Comparison of ENCODE assay signal across 1 cellular context in the genomic region with DNA sequence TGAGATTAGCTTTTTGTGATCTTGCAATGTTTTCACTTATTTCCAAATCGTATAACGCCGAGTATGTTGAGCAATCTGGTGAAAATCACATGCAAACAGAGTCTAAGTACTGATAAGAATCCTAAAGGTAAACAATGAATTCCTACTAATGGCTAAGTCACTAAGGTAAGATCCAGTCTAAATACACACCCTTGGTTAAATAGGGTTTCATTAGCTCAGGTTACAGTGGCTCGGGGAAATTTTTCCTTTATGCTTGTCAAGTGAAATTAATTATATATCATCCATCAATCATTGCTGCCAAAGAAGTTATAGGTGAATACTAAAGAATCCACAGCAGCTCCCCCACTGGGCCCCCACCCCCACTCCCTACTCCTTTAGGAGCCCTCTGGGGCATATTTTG.
TF ChIP-seq lines count a peak whose summit lies in the region.

No MANE protein-coding gene starts in this region.

TF ChIP-seq in HepG2, 621 proteins besides CTCF, POLR2A, EP300 and RAD21 (continued from another document):
- TF ChIP-seq GATAD2A (CRISPR knock-in tag; IDR thresholded peaks at IDR 0.05) (0 out of 2 replicates have a peak, but pooled peaks have one; percentile 45), FOXA1 (IDR thresholded peaks at IDR 0.05) (no peak), FOXA1 (CRISPR knock-in tag; IDR thresholded peaks at IDR 0.05) (peak; percentile 54), NFE2 (CRISPR knock-in tag; IDR thresholded peaks at IDR 0.05) (no peak), ZBTB39 (CRISPR knock-in tag; IDR thresholded peaks at IDR 0.05) (no peak), CEBPG (CRISPR knock-in tag; IDR thresholded peaks at IDR 0.05) (peak; percentile 34; the same call in 1 of the 2 replicates), GABPA (IDR thresholded peaks at IDR 0.05; ENCODE audit: low read depth, low read length) (no peak), GABPA (CRISPR knock-in tag; IDR thresholded peaks at IDR 0.05; ENCODE audit: low read depth) (no peak), SNRNP70 (IDR thresholded peaks at IDR 0.05; ENCODE audit: low read depth, low read length) (no peak), SIX4 (CRISPR knock-in tag; IDR thresholded peaks at IDR 0.05) (0 out of 2 replicates have a peak, but pooled peaks have one; percentile 21), ISL2 (CRISPR knock-in tag; IDR thresholded peaks at IDR 0.05) (0 out of 2 replicates have a peak, but pooled peaks have one; percentile 28), CEBPB (IDR thresholded peaks at IDR 0.05; ENCODE audit: borderline replicate concordance, low read depth, low read length) (peak; percentile 52; the same call in 1 of the 2 replicates), ARID5B (CRISPR knock-in tag; IDR thresholded peaks at IDR 0.05) (peak; percentile 39)
- TF ChIP-seq, protein P1, sequence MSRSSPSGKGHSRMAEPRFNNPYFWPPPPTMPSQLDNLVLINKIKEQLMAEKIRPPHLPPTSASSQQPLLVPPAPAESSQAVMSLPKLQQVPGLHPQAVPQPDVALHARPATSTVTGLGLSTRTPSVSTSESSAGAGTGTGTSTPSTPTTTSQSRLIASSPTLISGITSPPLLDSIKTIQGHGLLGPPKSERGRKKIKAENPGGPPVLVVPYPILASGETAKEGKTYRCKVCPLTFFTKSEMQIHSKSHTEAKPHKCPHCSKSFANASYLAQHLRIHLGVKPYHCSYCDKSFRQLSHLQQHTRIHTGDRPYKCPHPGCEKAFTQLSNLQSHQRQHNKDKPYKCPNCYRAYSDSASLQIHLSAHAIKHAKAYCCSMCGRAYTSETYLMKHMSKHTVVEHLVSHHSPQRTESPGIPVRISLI (CRISPR knock-in tag; IDR thresholded peaks at IDR 0.05; ENCODE audit: borderline replicate concordance) = no peak
- TF ChIP-seq, protein P2, sequence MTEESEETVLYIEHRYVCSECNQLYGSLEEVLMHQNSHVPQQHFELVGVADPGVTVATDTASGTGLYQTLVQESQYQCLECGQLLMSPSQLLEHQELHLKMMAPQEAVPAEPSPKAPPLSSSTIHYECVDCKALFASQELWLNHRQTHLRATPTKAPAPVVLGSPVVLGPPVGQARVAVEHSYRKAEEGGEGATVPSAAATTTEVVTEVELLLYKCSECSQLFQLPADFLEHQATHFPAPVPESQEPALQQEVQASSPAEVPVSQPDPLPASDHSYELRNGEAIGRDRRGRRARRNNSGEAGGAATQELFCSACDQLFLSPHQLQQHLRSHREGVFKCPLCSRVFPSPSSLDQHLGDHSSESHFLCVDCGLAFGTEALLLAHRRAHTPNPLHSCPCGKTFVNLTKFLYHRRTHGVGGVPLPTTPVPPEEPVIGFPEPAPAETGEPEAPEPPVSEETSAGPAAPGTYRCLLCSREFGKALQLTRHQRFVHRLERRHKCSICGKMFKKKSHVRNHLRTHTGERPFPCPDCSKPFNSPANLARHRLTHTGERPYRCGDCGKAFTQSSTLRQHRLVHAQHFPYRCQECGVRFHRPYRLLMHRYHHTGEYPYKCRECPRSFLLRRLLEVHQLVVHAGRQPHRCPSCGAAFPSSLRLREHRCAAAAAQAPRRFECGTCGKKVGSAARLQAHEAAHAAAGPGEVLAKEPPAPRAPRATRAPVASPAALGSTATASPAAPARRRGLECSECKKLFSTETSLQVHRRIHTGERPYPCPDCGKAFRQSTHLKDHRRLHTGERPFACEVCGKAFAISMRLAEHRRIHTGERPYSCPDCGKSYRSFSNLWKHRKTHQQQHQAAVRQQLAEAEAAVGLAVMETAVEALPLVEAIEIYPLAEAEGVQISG (CRISPR knock-in tag; IDR thresholded peaks at IDR 0.05) = no peak
